Comparison of ENCODE assay signal across 1 cellular context in genomic region chr16:85431431-85432124, GRCh38.
TF ChIP-seq lines count a peak whose summit lies in the region.

No MANE protein-coding gene starts in this region.

TF ChIP-seq in K562, 482 proteins besides CTCF, POLR2A, EP300 and RAD21 (continued from another document):
- TF ChIP-seq, protein P1, sequence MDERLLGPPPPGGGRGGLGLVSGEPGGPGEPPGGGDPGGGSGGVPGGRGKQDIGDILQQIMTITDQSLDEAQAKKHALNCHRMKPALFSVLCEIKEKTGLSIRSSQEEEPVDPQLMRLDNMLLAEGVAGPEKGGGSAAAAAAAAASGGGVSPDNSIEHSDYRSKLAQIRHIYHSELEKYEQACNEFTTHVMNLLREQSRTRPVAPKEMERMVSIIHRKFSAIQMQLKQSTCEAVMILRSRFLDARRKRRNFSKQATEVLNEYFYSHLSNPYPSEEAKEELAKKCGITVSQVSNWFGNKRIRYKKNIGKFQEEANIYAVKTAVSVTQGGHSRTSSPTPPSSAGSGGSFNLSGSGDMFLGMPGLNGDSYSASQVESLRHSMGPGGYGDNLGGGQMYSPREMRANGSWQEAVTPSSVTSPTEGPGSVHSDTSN (CRISPR knock-in tag; IDR thresholded peaks at IDR 0.05; ENCODE audit: low read depth): no peak
- TF ChIP-seq, protein P1 (tag; conservative IDR thresholded peaks at IDR 0.05; ENCODE audit: low read depth): peak; percentile 77
- peak; percentile 70 for TF ChIP-seq MEIS2 (IDR thresholded peaks at IDR 0.05; ENCODE audit: partially characterized antibody)
- no peak for TF ChIP-seq NONO (IDR thresholded peaks at IDR 0.05; ENCODE audit: low read depth in 2 of 2, low read length in 1 of 2)
- TF ChIP-seq, protein P2, sequence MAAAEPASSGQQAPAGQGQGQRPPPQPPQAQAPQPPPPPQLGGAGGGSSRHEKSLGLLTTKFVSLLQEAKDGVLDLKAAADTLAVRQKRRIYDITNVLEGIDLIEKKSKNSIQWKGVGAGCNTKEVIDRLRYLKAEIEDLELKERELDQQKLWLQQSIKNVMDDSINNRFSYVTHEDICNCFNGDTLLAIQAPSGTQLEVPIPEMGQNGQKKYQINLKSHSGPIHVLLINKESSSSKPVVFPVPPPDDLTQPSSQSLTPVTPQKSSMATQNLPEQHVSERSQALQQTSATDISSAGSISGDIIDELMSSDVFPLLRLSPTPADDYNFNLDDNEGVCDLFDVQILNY (CRISPR knock-in tag; IDR thresholded peaks at IDR 0.05): no peak
- TF ChIP-seq, protein P3, sequence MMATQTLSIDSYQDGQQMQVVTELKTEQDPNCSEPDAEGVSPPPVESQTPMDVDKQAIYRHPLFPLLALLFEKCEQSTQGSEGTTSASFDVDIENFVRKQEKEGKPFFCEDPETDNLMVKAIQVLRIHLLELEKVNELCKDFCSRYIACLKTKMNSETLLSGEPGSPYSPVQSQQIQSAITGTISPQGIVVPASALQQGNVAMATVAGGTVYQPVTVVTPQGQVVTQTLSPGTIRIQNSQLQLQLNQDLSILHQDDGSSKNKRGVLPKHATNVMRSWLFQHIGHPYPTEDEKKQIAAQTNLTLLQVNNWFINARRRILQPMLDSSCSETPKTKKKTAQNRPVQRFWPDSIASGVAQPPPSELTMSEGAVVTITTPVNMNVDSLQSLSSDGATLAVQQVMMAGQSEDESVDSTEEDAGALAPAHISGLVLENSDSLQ (IDR thresholded peaks at IDR 0.05): peak; percentile 48
TF ChIP-seq in K562: peak in this region for 4.
